Comparison of ENCODE assay signal across 17 cellular contexts in genomic region chr5:127849891-127850290, GRCh38.
DNase-seq lines count a peak whose midpoint lies in the region; ATAC-seq, FAIRE-seq and TF ChIP-seq lines count a peak whose summit lies in the region.
"Had no signal": no experiment of that assay in that cellular context is flagged by ENCODE, and none has a peak within 500 bp of the region (broad histone marks: within the 10 kb centered on the region; RNA-seq: fewer than 3 reads in every experiment).

No MANE protein-coding gene starts in this region.

- no peak overlapping the region for H3K4ac ChIP-seq in H9 (ENCODE audit: low read depth, low read length)

- no peak overlapping the region for H3K4me2 ChIP-seq in H9 (ENCODE audit: insufficient read depth, insufficient read length, low read length)
- H3K4me2 ChIP-seq: BLaER1 had no signal

- no peaks in the 10 kb centered on the region for H3K27me3 ChIP-seq in heart left ventricle
- H3K27me3 ChIP-seq in small intestine (ENCODE audit: control insufficient read depth in 2 of 2, insufficient read depth in 2 of 2, low read length in 2 of 2), result no peaks in the 10 kb centered on the region
- H3K27me3 ChIP-seq in H9 (ENCODE audit: insufficient read depth, low read length), result no peaks in the 10 kb centered on the region
- H3K27me3 ChIP-seq in suprapubic skin, result no peaks in the 10 kb centered on the region
- H3K27me3 ChIP-seq: BLaER1 had no signal

- H3K79me1 ChIP-seq in H9 (ENCODE audit: insufficient read depth, low read depth, low read length, poor library complexity, severe bottlenecking), result no peaks in the 10 kb centered on the region

- no peaks in the 10 kb centered on the region for H3K36me3 Mint-ChIP-seq in H9 (ENCODE audit: insufficient read depth in 1 of 3, low read depth in 3 of 3)
- H3K36me3 Mint-ChIP-seq: CD8-positive, alpha-beta memory T cell had no signal

- no peak overlapping the region for H3K27ac Mint-ChIP-seq in H9

- TF ChIP-seq CTCF in heart left ventricle (IDR thresholded peaks at IDR 0.05), result no peak
- TF ChIP-seq CTCF in H9 (conservative IDR thresholded peaks at IDR 0.05), result no peak
- no peak for TF ChIP-seq CTCF in suprapubic skin (IDR thresholded peaks at IDR 0.05)

- no peaks in the 10 kb centered on the region for H3K27me3 Mint-ChIP-seq in H9 (ENCODE audit: low read depth)

- H4K20me1 ChIP-seq in H9 (ENCODE audit: control insufficient read depth, insufficient read depth, insufficient read length), result no peaks in the 10 kb centered on the region
- H4K20me1 ChIP-seq: BLaER1 had no signal

- intact Hi-C loops in Right ventricle myocardium superior (cut with DNase I) (no loop called here), heart left ventricle (cut with DNase I) (no loop called here)

- H4K8ac ChIP-seq in H9 (replicated peaks; ENCODE audit: insufficient read length, low read depth, low read length), result no peak overlapping the region

- no peak overlapping the region for H3K4me3 Mint-ChIP-seq in H9
- H3K4me3 Mint-ChIP-seq: CD8-positive, alpha-beta memory T cell had no signal

- no peak overlapping the region for H4K5ac ChIP-seq in H9 (ENCODE audit: insufficient read length, low read depth, low read length)

- H3K27ac ChIP-seq in heart left ventricle (no peak overlapping the region), small intestine (ENCODE audit: low read depth in 1 of 2, low read length in 1 of 2) (no peak overlapping the region), H9 (ENCODE audit: insufficient read length, low read depth, low read length) (no peak overlapping the region), suprapubic skin (no peak overlapping the region)
- H3K27ac ChIP-seq: BLaER1 had no signal

- peak; percentile 48 for ATAC-seq in Right ventricle myocardium superior (ENCODE audit: poor library complexity)
- no peak for ATAC-seq in heart left ventricle

- H2AK5ac ChIP-seq in H9 (ENCODE audit: insufficient read length, low read length), result no peak overlapping the region

- DNase-seq in Right ventricle myocardium superior (no peak), heart left ventricle (no peak), NCI-H82 (lab: John Stamatoyannopoulos, UW) (peak; percentile 87), small intestine (peak; percentile 80), H9 (no peak), dedifferentiated amniotic fluid mesenchymal stem cell (ENCODE audit: extremely low spot score) (no peak), suprapubic skin (ENCODE audit: low spot score in 2 of 2) (no peak)
- DNase-seq: 8988T; CD8-positive, alpha-beta memory T cell; HCEC 1CT; Kasumi-1; MV-4-11; NCI-H1417 treated with DMSO at 0.1 percent for 48 hours; NCI-H2081; NCI-H2227 treated with DMSO at 0.1 percent for 48 hours had no signal

- H3K23ac ChIP-seq in H9 (ENCODE audit: insufficient read length, low read depth, low read length), result no peak overlapping the region

- no peak overlapping the region for H2BK20ac ChIP-seq in H9 (ENCODE audit: low read depth, low read length, poor library complexity, severe bottlenecking)

- H3K4me1 ChIP-seq in heart left ventricle, result peaks cover 0 to 4% (median 0%) of the 10 kb centered on the region in 12 donors
- peaks cover 0 to 2% of the 10 kb centered on the region in 2 donors for H3K4me1 ChIP-seq in small intestine (ENCODE audit: control insufficient read depth in 2 of 2, insufficient read depth in 1 of 2, low read depth in 1 of 2, low read length in 1 of 2)
- H3K4me1 ChIP-seq in H9 (ENCODE audit: insufficient read depth, low read length), result no peaks in the 10 kb centered on the region
- no peaks in the 10 kb centered on the region for H3K4me1 ChIP-seq in suprapubic skin
- H3K4me1 ChIP-seq: BLaER1 had no signal

- H3K4me3 ChIP-seq in heart left ventricle (no peak overlapping the region), small intestine (ENCODE audit: low read depth in 1 of 2, low read length in 2 of 2) (no peak overlapping the region), suprapubic skin (no peak overlapping the region)
- H3K4me3 ChIP-seq: BLaER1 had no signal

- no peaks in the 10 kb centered on the region; a peak in 2 of 5 replicates for H3K9me3 Mint-ChIP-seq in H9
- H3K9me3 Mint-ChIP-seq: CD8-positive, alpha-beta memory T cell had no signal

- TF ChIP-seq POLR2A in heart left ventricle (IDR thresholded peaks at IDR 0.05) (no peak), suprapubic skin (IDR thresholded peaks at IDR 0.05) (no peak)

- no peak overlapping the region for H3K14ac ChIP-seq in H9 (ENCODE audit: insufficient read depth, low read length)

- no peak overlapping the region for H3T11ph ChIP-seq in H9 (ENCODE audit: low read length)

- no peak overlapping the region for H3K9ac ChIP-seq in H9 (ENCODE audit: extremely low read depth, insufficient read length, low read length)
- H3K9ac ChIP-seq: BLaER1 had no signal

- no peaks in the 10 kb centered on the region for H3K79me2 ChIP-seq in H9 (ENCODE audit: insufficient read depth, low read length)

- H3K9me3 ChIP-seq in heart left ventricle (no peaks in the 10 kb centered on the region), small intestine (ENCODE audit: control insufficient read depth, low read depth) (no peaks in the 10 kb centered on the region), H9 (ENCODE audit: control insufficient read depth, low read depth, low read length) (no peaks in the 10 kb centered on the region), suprapubic skin (no peaks in the 10 kb centered on the region)
- H3K9me3 ChIP-seq: BLaER1 had no signal

- no peak overlapping the region for H2BK12ac ChIP-seq in H9 (ENCODE audit: insufficient read length, low read depth, low read length)

- no peak overlapping the region for H3K18ac ChIP-seq in H9 (ENCODE audit: insufficient read length, low read depth, low read length)

- H3K56ac ChIP-seq in H9 (ENCODE audit: insufficient read length, low read depth, low read length), result no peak overlapping the region

- WGBS in heart left ventricle, 4 donors, result 64 to 70% (median 66%) methylated on average over 4 of the region's 4 CpGs
- WGBS in small intestine, 3 donors, result 22 to 64% (median 43%) methylated on average over 4 of the region's 4 CpGs
- no CpG with 5 or more reads among the region's 4 CpGs for WGBS in H9 (ENCODE audit: extremely low coverage, insufficient read length, low lambda C conversion rate)
- 57% methylated on average over 4 of the region's 4 CpGs for WGBS in suprapubic skin

- no peak overlapping the region for H2AFZ ChIP-seq in H9 (ENCODE audit: low read length)

- H3K4me1 Mint-ChIP-seq in H9, result peaks cover 4% of the 10 kb centered on the region in 2 experiments
- H3K4me1 Mint-ChIP-seq: CD8-positive, alpha-beta memory T cell had no signal

- H3K36me3 ChIP-seq in heart left ventricle (no peaks in the 10 kb centered on the region), small intestine (ENCODE audit: control insufficient read depth in 2 of 2, insufficient read depth in 2 of 2, low read length in 2 of 2) (no peaks in the 10 kb centered on the region), suprapubic skin (no peaks in the 10 kb centered on the region)
- H3K36me3 ChIP-seq: BLaER1 had no signal

- no peak overlapping the region for H2BK120ac ChIP-seq in H9 (ENCODE audit: low read depth, low read length, poor library complexity, severe bottlenecking)

- H2BK15ac ChIP-seq in H9 (ENCODE audit: low read depth, low read length), result no peak overlapping the region

- no peak overlapping the region for H4K91ac ChIP-seq in H9 (ENCODE audit: insufficient read length, low read depth, low read length)

- H2BK5ac ChIP-seq in H9 (ENCODE audit: insufficient read length, low read length), result no peak overlapping the region

- no peak for TF ChIP-seq EP300 in suprapubic skin (IDR thresholded peaks at IDR 0.05)

- no peaks in the 10 kb centered on the region for H3K23me2 ChIP-seq in H9 (ENCODE audit: insufficient read length, low read depth, low read length, poor library complexity, severe bottlenecking)

- FAIRE-seq in colon (lab: Jason Lieb, UNC) (peak; percentile 87), small intestine (lab: Jason Lieb, UNC) (no peak)

Comparison
In these comparisons a context has a peak if more than half of its experiments do, and no peak if none do; other contexts are left out.
1. DNase-seq: peak in NCI-H82 (single experiment) and small intestine (single experiment); none in Right ventricle myocardium superior (single experiment), heart left ventricle (0 of 5), H9 (single experiment), dedifferentiated amniotic fluid mesenchymal stem cell (single experiment) and suprapubic skin (0 of 2).